ENCODE assay signal across 16 cellular contexts in genomic region chr11:123543796-123544195, GRCh38.
DNase-seq lines count a peak whose midpoint lies in the region; ATAC-seq and TF ChIP-seq lines count a peak whose summit lies in the region.
"Had no signal": no experiment of that assay in that cellular context is flagged by ENCODE, and none has a peak within 500 bp of the region (broad histone marks: within the 10 kb centered on the region; RNA-seq: fewer than 3 reads in every experiment).

No MANE protein-coding gene starts in this region.

- no peaks in the 10 kb centered on the region for H3K27me3 ChIP-seq in BLaER1 treated with 17β-estradiol and CSF1 and Interleukin-3, amounts not matched to agents 10 nM and 100 nM
- H3K27me3 ChIP-seq in lower lobe of right lung (ENCODE audit: low read depth), result no peaks in the 10 kb centered on the region
- H3K27me3 ChIP-seq: heart left ventricle had no signal

- in situ Hi-C loops in astrocyte of the cerebellum (cut with HindIII; ENCODE audit: low sequenced_read_pairs), result no loop called here

- H3K9ac ChIP-seq in BLaER1 treated with 17β-estradiol and CSF1 and Interleukin-3, amounts not matched to agents 10 nM and 100 nM, result peak overlapping the region in 2 of 11 experiments; percentile 18 to 44; a peak in 1 of 22 replicates

- no peaks in the 10 kb centered on the region for H3K36me3 ChIP-seq in BLaER1 treated with 17β-estradiol and CSF1 and Interleukin-3, amounts not matched to agents 10 nM and 100 nM
- no peaks in the 10 kb centered on the region for H3K36me3 ChIP-seq in lower lobe of right lung

- peak overlapping the region in 9 of 11 experiments; percentile 63 to 90 (median 72); a peak in 12 of 22 replicates for H3K4me2 ChIP-seq in BLaER1 treated with 17β-estradiol and CSF1 and Interleukin-3, amounts not matched to agents 10 nM and 100 nM

- peaks cover 51 to 70% (median 60%) of the 10 kb centered on the region in 10 experiments for H3K4me1 ChIP-seq in BLaER1 treated with 17β-estradiol and CSF1 and Interleukin-3, amounts not matched to agents 10 nM and 100 nM
- no peaks in the 10 kb centered on the region for H3K4me1 ChIP-seq in lower lobe of right lung
- H3K4me1 ChIP-seq: Caco-2 had no signal

- ATAC-seq in lower lobe of right lung, result no peak
- ATAC-seq: stimulated activated memory B cell treated with anti-CD40 and anti-IgM and Interleukin-4, amounts not matched to agents 10 μg/mL and 1 μg/mL and 100 μg/mL, for 72 hours had no signal

- intact Hi-C loops in lower lobe of right lung (cut with DNase I), result no loop called here

- DNase-seq in M059J (ENCODE audit: low read depth) (peak; percentile 94), astrocyte of the cerebellum (ENCODE audit: low read depth) (peak; percentile 19), hepatic stellate cell (ENCODE audit: low spot score) (peak; percentile 29), NCI-H2171 treated with DMSO at 0.1 percent for 48 hours (lab: John Stamatoyannopoulos, UW) (no peak), Kasumi-1 (lab: John Stamatoyannopoulos, UW) (no peak), lower lobe of right lung (no peak), NCI-H1048 (lab: John Stamatoyannopoulos, UW) (no peak)
- DNase-seq: activated CD4-positive, alpha-beta T cell treated with anti-CD3 and anti-CD28 coated beads for 48 hours; activated effector memory CD4-positive, alpha-beta T cell treated with Interleukin-2 at 50 U/mL for 16 hours; Caco-2; heart left ventricle; NCI-H1436; NCI-H82; stimulated activated CD4-positive, alpha-beta T cell treated with anti-CD3 and anti-CD28 coated beads, Interleukin-1b, Interleukin-23, amount 100 ng/mL, for 48 hours had no signal

- no peak overlapping the region for H3K4me3 ChIP-seq in BLaER1 treated with 17β-estradiol and CSF1 and Interleukin-3, amounts not matched to agents 10 nM and 100 nM
- H3K4me3 ChIP-seq in astrocyte of the cerebellum (ENCODE audit: low read depth, low read length) (no peak overlapping the region), lower lobe of right lung (no peak overlapping the region)
- H3K4me3 ChIP-seq: heart left ventricle had no signal

- H4K20me1 ChIP-seq in BLaER1 treated with 17β-estradiol and CSF1 and Interleukin-3, amounts not matched to agents 10 nM and 100 nM, result peaks cover 0 to 20% (median 0%) of the 10 kb centered on the region in 11 experiments; a peak in 5 of 22 replicates

- H3K27ac ChIP-seq in BLaER1 treated with 17β-estradiol and CSF1 and Interleukin-3, amounts not matched to agents 10 nM and 100 nM, result peak overlapping the region in 4 of 11 experiments; percentile 1 to 56 (median 20); a peak in 3 of 22 replicates
- no peak overlapping the region for H3K27ac ChIP-seq in lower lobe of right lung

- no peaks in the 10 kb centered on the region for H3K9me3 ChIP-seq in BLaER1 treated with 17β-estradiol and CSF1 and Interleukin-3, amounts not matched to agents 10 nM and 100 nM (replicated peaks in 1 of 11)
- no peaks in the 10 kb centered on the region for H3K9me3 ChIP-seq in lower lobe of right lung
- H3K9me3 ChIP-seq: Caco-2, heart left ventricle had no signal

- no peak for TF ChIP-seq CTCF in astrocyte of the cerebellum (IDR thresholded peaks at IDR 0.05; ENCODE audit: low read depth, low read length, missing control alignments)
- no peak for TF ChIP-seq CTCF in lower lobe of right lung (IDR thresholded peaks at IDR 0.05)

Comparison
In these comparisons a context has a peak if more than half of its experiments do, and no peak if none do; other contexts are left out.
1. DNase-seq: peak in M059J (single experiment), astrocyte of the cerebellum (single experiment) and hepatic stellate cell (single experiment); none in NCI-H2171 treated with DMSO at 0.1 percent for 48 hours (single experiment), Kasumi-1 (0 of 2), lower lobe of right lung (single experiment) and NCI-H1048 (single experiment).